Comparison of ENCODE assay signal across 1 cellular context in genomic region chr15:86915811-86916331, GRCh38.
TF ChIP-seq lines count a peak whose summit lies in the region.

No MANE protein-coding gene starts in this region.

TF ChIP-seq in WTC11, 78 proteins besides CTCF, POLR2A, EP300 and RAD21 (continued from another document):
- TF ChIP-seq PRDM15 (CRISPR knock-in tag; IDR thresholded peaks at IDR 0.05) = no peak
- TF ChIP-seq TCF7 (CRISPR knock-in tag; IDR thresholded peaks at IDR 0.05; ENCODE audit: low read depth) = no peak
- TF ChIP-seq ZNF219 (CRISPR knock-in tag; IDR thresholded peaks at IDR 0.05; ENCODE audit: borderline replicate concordance) = no peak
- TF ChIP-seq ATF6 (CRISPR knock-in tag; IDR thresholded peaks at IDR 0.05) = no peak
- no peak for TF ChIP-seq E2F5 (CRISPR knock-in tag; IDR thresholded peaks at IDR 0.05)
- no peak for TF ChIP-seq ZMAT4 (CRISPR knock-in tag; IDR thresholded peaks at IDR 0.05)
- no peak for TF ChIP-seq ZNF121 (CRISPR knock-in tag; IDR thresholded peaks at IDR 0.05)
- TF ChIP-seq EMX1 (CRISPR knock-in tag; IDR thresholded peaks at IDR 0.05) = no peak
- TF ChIP-seq AR (CRISPR knock-in tag; IDR thresholded peaks at IDR 0.05) = no peak
- TF ChIP-seq GTF2I (CRISPR knock-in tag; conservative IDR thresholded peaks at IDR 0.05) = no peak
TF ChIP-seq in WTC11: peak in this region for 0.
